Comparison of ENCODE assay signal across 10 cellular contexts in the genomic region with DNA sequence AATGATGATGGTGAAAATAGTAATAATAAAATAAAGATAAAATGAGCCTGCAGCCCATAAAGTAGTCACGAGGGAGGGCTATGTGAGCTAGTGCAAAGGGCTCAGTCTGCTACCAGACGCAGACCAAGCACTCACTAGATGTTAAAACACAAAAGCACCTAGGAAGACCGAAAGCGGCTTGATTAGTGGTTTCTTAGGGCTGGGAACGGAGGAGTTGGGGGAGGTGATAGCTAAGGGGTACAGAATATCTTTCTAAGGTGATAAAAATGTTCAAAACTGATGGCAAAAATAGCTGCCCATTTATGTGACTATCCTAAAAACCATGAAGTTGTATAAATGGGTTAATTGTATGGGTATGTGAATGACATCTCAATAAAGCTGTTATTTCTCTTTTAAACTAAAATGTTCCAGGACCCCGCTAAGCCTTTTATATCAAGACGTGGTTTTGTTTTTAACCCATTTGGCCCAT. TPM values are rescaled to one million over a fixed set of nuclear protein-coding genes. Genes with fewer than 3 reads are reported as not detected.
A peak's percentile ranks its signal among the peaks of the same experiment; 100 is the strongest.
DNase-seq lines count a peak whose midpoint lies in the region; ATAC-seq and TF ChIP-seq lines count a peak whose summit lies in the region.
"Had no signal": no experiment of that assay in that cellular context is flagged by ENCODE, and none has a peak within 500 bp of the region (broad histone marks: within the 10 kb centered on the region; RNA-seq: fewer than 3 reads in every experiment).

No MANE protein-coding gene starts in this region.

- peak overlapping the region; percentile 54 for H3K4me2 ChIP-seq in mammary epithelial cell (ENCODE audit: insufficient read depth, low read depth, low read length)

- no peak overlapping the region for H3K4me3 Mint-ChIP-seq in mesothelial cell of epicardium
- H3K4me3 Mint-ChIP-seq: activated CD4-positive, alpha-beta memory T cell treated with anti-CD3 and anti-CD28 coated beads, Interleukin-2, amount 10 ng/mL, durations not matched to agents 7 days and 5 days had no signal

- no peaks in the 10 kb centered on the region for H3K27me3 ChIP-seq in Panc1 (ENCODE audit: control insufficient read depth, insufficient read depth, low read length)
- no peaks in the 10 kb centered on the region for H3K27me3 ChIP-seq in mammary epithelial cell (ENCODE audit: insufficient read depth, low read length)
- no peaks in the 10 kb centered on the region for H3K27me3 ChIP-seq in thoracic aorta (replicated peaks; ENCODE audit: insufficient read depth)
- no peaks in the 10 kb centered on the region for H3K27me3 ChIP-seq in H7 (ENCODE audit: control insufficient read depth, insufficient read depth, low read length)

- no peaks in the 10 kb centered on the region for H3K9me3 Mint-ChIP-seq in mesothelial cell of epicardium
- H3K9me3 Mint-ChIP-seq: activated CD4-positive, alpha-beta memory T cell treated with anti-CD3 and anti-CD28 coated beads, Interleukin-2, amount 10 ng/mL, durations not matched to agents 7 days and 5 days had no signal

- dilution Hi-C loops in mammary epithelial cell (cut with HindIII; ENCODE audit: low sequenced_read_pairs), result no loop called here

- CTCF ChIA-PET in Panc1 (lab: Charles Lee), result no interaction called here
- CTCF ChIA-PET in mammary epithelial cell (lab: Charles Lee; ENCODE audit: low non-redundant PET), result interaction anchor here (0.6 kb wide), 3 partner anchors 28 to 214 kb away, joined by 3 to 8 read pairs (median 3); partner anchors contain the start of gene DCAF5

- no peak for TF ChIP-seq CTCF in Panc1 (IDR thresholded peaks at IDR 0.05)
- TF ChIP-seq CTCF in mammary epithelial cell (conservative IDR thresholded peaks at IDR 0.05 in 1 of 2, IDR thresholded peaks at IDR 0.05 in 1 of 2; ENCODE audit: extremely low read depth in 1 of 2, insufficient read depth in 1 of 2, low read depth in 1 of 2, low read length in 2 of 2), result no peak
- no peak for TF ChIP-seq CTCF in mesothelial cell of epicardium (IDR thresholded peaks at IDR 0.05; ENCODE audit: unreplicated experiment)
- TF ChIP-seq CTCF in thoracic aorta (IDR thresholded peaks at IDR 0.05), result no peak

- H3K36me3 ChIP-seq in Panc1 (ENCODE audit: control insufficient read depth, insufficient read depth, low read length) (no peaks in the 10 kb centered on the region), mammary epithelial cell (ENCODE audit: insufficient read depth, low read length) (peaks cover under 1% of the 10 kb centered on the region), thoracic aorta (no peaks in the 10 kb centered on the region), H7 (replicated peaks; ENCODE audit: control insufficient read depth, insufficient read depth, low read length) (no peaks in the 10 kb centered on the region; the same call in 1 of the 2 replicates)

- H3K27ac ChIP-seq in Panc1 (ENCODE audit: low read length) (peak overlapping the region; percentile 75), mammary epithelial cell (ENCODE audit: insufficient read depth, low read depth, low read length) (peak overlapping the region; percentile 64), thoracic aorta (peak overlapping the region; percentile 92 to 97)

- H3K27ac Mint-ChIP-seq in mesothelial cell of epicardium, result peak overlapping the region; percentile 91
- H3K27ac Mint-ChIP-seq: activated CD4-positive, alpha-beta memory T cell treated with anti-CD3 and anti-CD28 coated beads, Interleukin-2, amount 10 ng/mL, durations not matched to agents 7 days and 5 days had no signal

- H3K4me1 ChIP-seq in Panc1 (ENCODE audit: control insufficient read depth, insufficient read depth, low read length), result peaks cover 74% of the 10 kb centered on the region
- H3K4me1 ChIP-seq in mammary epithelial cell (ENCODE audit: insufficient read depth, low read length), result peaks cover 95% of the 10 kb centered on the region
- H3K4me1 ChIP-seq in thoracic aorta (ENCODE audit: control insufficient read depth in 1 of 2, low read depth in 2 of 2), result peaks cover 72 to 98% of the 10 kb centered on the region in 2 donors

- peaks cover 100% of the 10 kb centered on the region for H3K79me2 ChIP-seq in mammary epithelial cell (ENCODE audit: insufficient read depth, low read length)

- BruUV-seq in Panc1 (replicated peaks; lab: Mats Ljungman, UMichigan) (no TSS peak), mammary epithelial cell (replicated peaks; lab: Mats Ljungman, UMichigan) (TSS peak; percentile 41)

- no peaks in the 10 kb centered on the region for H3K36me3 Mint-ChIP-seq in mesothelial cell of epicardium

- no peaks in the 10 kb centered on the region for H3K27me3 Mint-ChIP-seq in mesothelial cell of epicardium (ENCODE audit: low read depth)
- H3K27me3 Mint-ChIP-seq: activated CD4-positive, alpha-beta memory T cell treated with anti-CD3 and anti-CD28 coated beads, Interleukin-2, amount 10 ng/mL, durations not matched to agents 7 days and 5 days had no signal

- H3K4me3 ChIP-seq in Panc1 (ENCODE audit: low read depth in 2 of 2, low read length in 2 of 2), result 0 out of 4 replicates have a peak overlapping the region, but pooled peaks of 1 of the 2 experiments have one; percentile 12
- H3K4me3 ChIP-seq in mammary epithelial cell (replicated peaks in 1 of 3; ENCODE audit: insufficient read depth in 1 of 3, low read depth in 2 of 3, low read length in 3 of 3), result no peak overlapping the region
- peak overlapping the region; percentile 41 for H3K4me3 ChIP-seq in thoracic aorta
- H3K4me3 ChIP-seq in H7 (ENCODE audit: insufficient read depth, low read depth, low read length), result no peak overlapping the region

- in situ Hi-C loops in Panc1 (cut with HindIII; ENCODE audit: low pct_unique_long_range_greater_than_20kb, low sequenced_read_pairs) (no loop called here), mammary epithelial cell (cut with MboI; ENCODE audit: low sequenced_read_pairs in 2 of 2) (no loop called here)

- intact Hi-C loops in Panc1 (cut with micrococcal nuclease; ENCODE audit: unreplicated experiment) (no loop called here), mammary epithelial cell (cut with micrococcal nuclease) (no loop called here)

- H2AFZ ChIP-seq in mammary epithelial cell (ENCODE audit: low read depth, low read length), result no peak overlapping the region

- peaks cover 13% of the 10 kb centered on the region for H4K20me1 ChIP-seq in mammary epithelial cell (ENCODE audit: insufficient read depth, low read length)

- H3K4me1 Mint-ChIP-seq in mesothelial cell of epicardium, result peaks cover 61% of the 10 kb centered on the region

- DNase-seq in Panc1 (ENCODE audit: low read depth, low spot score) (no peak), mammary epithelial cell (no peak), mesothelial cell of epicardium (ENCODE audit: low spot score in 2 of 2, unreplicated experiment in 2 of 2) (no peak), thoracic aorta (ENCODE audit: low spot score) (no peak), H7 (no peak), NCI-H446 (lab: John Stamatoyannopoulos, UW) (no peak), NCI-H146 treated with DMSO at 0.1 percent for 48 hours (lab: John Stamatoyannopoulos, UW; ENCODE audit: unreplicated experiment) (no peak)
- DNase-seq: activated CD4-positive, alpha-beta memory T cell treated with anti-CD3 and anti-CD28 coated beads, Interleukin-2, amount 10 ng/mL, durations not matched to agents 7 days and 5 days; NCI-H2081 treated with DMSO at 0.1 percent for 48 hours had no signal

- ATAC-seq in Panc1 (no peak), thoracic aorta (ENCODE audit: insufficient number of reproducible peaks, low FRiP score, low read depth) (no peak), HG03159 (IDR thresholded peaks at IDR 0.05; ENCODE audit: unreplicated experiment) (no peak)

- POLR2A ChIA-PET in Panc1 (lab: Charles Lee), result no interaction called here

- WGBS in mammary epithelial cell (ENCODE audit: low coverage, missing lambda C conversion rate), result 33% methylated on average over 7 of the region's 7 CpGs

- H3K9me3 ChIP-seq in Panc1 (ENCODE audit: control insufficient read depth, insufficient read depth, low read depth, low read length) (no peaks in the 10 kb centered on the region), mammary epithelial cell (replicated peaks; ENCODE audit: insufficient read depth, low read length) (no peaks in the 10 kb centered on the region), thoracic aorta (no peaks in the 10 kb centered on the region)

- peak overlapping the region; percentile 19 for H3K9ac ChIP-seq in mammary epithelial cell (ENCODE audit: insufficient read depth, low read length)

RNA-seq across cellular contexts. Expression of gene ACTN1, which starts 39.6 kb away (rescaled TPM):
- 212 TPM for total RNA-seq in Panc1 (2021; ENCODE audit: unreplicated experiment)
- polyA plus RNA-seq in Panc1 (2012; ENCODE audit: insufficient read length), result 336 TPM
- 1,000 to 10,000 TPM in 1 of 2 donors, 100 to 1,000 TPM in 1; 841 to 1,322 TPM for total RNA-seq in mammary epithelial cell
- polyA plus RNA-seq in mammary epithelial cell, result 813 TPM
- polyA minus RNA-seq in mammary epithelial cell, result 1,325 TPM
- 155 to 166 TPM (median 163 TPM) in 3 replicates for total RNA-seq in mesothelial cell of epicardium
- total RNA-seq in thoracic aorta, result 1,000 to 10,000 TPM; 1,201 to 1,291 TPM
- total RNA-seq in H7 (2014; rRNA removed; shearing (Covaris generic)), result 161 and 169 TPM in 2 replicates
